In the genomic region with DNA sequence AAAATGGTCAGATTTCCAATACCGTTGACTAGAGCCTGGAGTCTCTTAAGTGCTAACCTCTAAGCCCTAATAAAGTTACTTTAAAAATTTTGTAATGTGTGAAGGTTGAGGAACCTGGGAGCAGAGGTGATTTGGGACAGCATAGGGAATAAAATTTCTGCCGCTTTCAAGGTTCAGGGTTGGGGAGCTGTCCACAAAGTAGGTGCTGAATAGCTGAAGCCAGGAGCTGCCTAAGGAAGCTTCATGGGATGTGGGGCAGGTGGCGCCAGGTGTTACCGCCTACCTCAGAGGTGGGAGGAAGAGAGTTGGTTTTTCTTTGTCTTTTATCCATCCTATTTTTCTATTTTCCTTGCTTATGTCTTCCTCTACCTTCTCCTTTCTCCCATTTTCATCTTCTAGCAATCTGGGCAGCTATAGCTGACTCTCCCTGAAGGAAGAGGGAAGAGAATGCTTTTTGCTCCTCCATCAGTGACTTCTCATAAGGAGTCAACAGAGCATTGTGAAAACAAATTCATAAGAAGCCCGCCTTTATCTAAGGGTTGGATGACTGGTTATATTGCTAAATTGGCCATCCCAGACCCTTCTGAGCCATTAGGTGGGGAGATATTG, we compare ENCODE assay signal across 10 cellular contexts.
DNase-seq lines count a peak whose midpoint lies in the region; ATAC-seq and TF ChIP-seq lines count a peak whose summit lies in the region.
"Had no signal": no experiment of that assay in that cellular context is flagged by ENCODE, and none has a peak within 500 bp of the region (broad histone marks: within the 10 kb centered on the region; RNA-seq: fewer than 3 reads in every experiment).

No MANE protein-coding gene starts in this region.

- H4K91ac ChIP-seq in IMR-90 (ENCODE audit: insufficient read depth, low read depth, low read length) = no peak overlapping the region

- no peak overlapping the region for H2BK20ac ChIP-seq in IMR-90 (ENCODE audit: low read depth, low read length)

- H3K56ac ChIP-seq in IMR-90 (ENCODE audit: extremely low read depth, insufficient read depth, low read length) = no peak overlapping the region

- no peak overlapping the region for H2BK120ac ChIP-seq in IMR-90 (ENCODE audit: low read depth, low read length)

- no peak overlapping the region for H4K5ac ChIP-seq in IMR-90 (ENCODE audit: low read depth, low read length)

- no peaks in the 10 kb centered on the region for H3K79me1 ChIP-seq in IMR-90 (ENCODE audit: low read depth in 1 of 2, low read length in 2 of 2)

- no peak overlapping the region for H3K4me3 ChIP-seq in DND-41 (ENCODE audit: low read depth in 1 of 2, low read length in 2 of 2)
- H3K4me3 ChIP-seq in IMR-90 (ENCODE audit: insufficient read depth, low read depth, low read length) = no peak overlapping the region
- H3K4me3 ChIP-seq in adrenal gland = no peak overlapping the region
- H3K4me3 ChIP-seq: spleen had no signal

- no peak overlapping the region for H3K23ac ChIP-seq in IMR-90 (ENCODE audit: low read depth, low read length)

- no peaks in the 10 kb centered on the region for H3K9me1 ChIP-seq in IMR-90 (ENCODE audit: insufficient read depth, low read length)

- ATAC-seq in DND-41 (ENCODE audit: insufficient read depth, low read depth) (peak; percentile 62; the same call in 1 of the 3 replicates), IMR-90 (ENCODE audit: low read depth) (peak; percentile 79), HG02981 (IDR thresholded peaks at IDR 0.05; ENCODE audit: unreplicated experiment) (no peak), HG02798 (IDR thresholded peaks at IDR 0.05; ENCODE audit: poor library complexity, unreplicated experiment) (no peak), HG03354 (IDR thresholded peaks at IDR 0.05; ENCODE audit: poor library complexity, severe bottlenecking, unreplicated experiment) (no peak)

- H3K4me1 ChIP-seq in DND-41 (ENCODE audit: insufficient read depth, low read length) = no peaks in the 10 kb centered on the region
- H3K4me1 ChIP-seq in IMR-90 (ENCODE audit: control insufficient read depth, insufficient read depth, low read length) = no peaks in the 10 kb centered on the region
- H3K4me1 ChIP-seq in adrenal gland (replicated peaks in 1 of 2) = no peaks in the 10 kb centered on the region
- H3K4me1 ChIP-seq: spleen had no signal

- TF ChIP-seq POLR2A in IMR-90 (IDR thresholded peaks at IDR 0.05; ENCODE audit: low read depth, low read length) = no peak
- TF ChIP-seq POLR2A in adrenal gland (IDR thresholded peaks at IDR 0.05) = no peak

- no peak overlapping the region for H2AK9ac ChIP-seq in IMR-90 (replicated peaks; ENCODE audit: low read depth, low read length, poor library complexity)

- H3K9me3 ChIP-seq in DND-41 (ENCODE audit: insufficient read depth, low read length, severe bottlenecking) (no peaks in the 10 kb centered on the region), IMR-90 (ENCODE audit: control insufficient read depth, insufficient read depth, low read length) (no peaks in the 10 kb centered on the region), adrenal gland (replicated peaks in 1 of 3) (no peaks in the 10 kb centered on the region)
- H3K9me3 ChIP-seq: spleen had no signal

- no peak overlapping the region for H2BK5ac ChIP-seq in IMR-90 (ENCODE audit: low read depth, low read length, poor library complexity, severe bottlenecking)

- intact Hi-C loops in IMR-90 (cut with micrococcal nuclease) = loop anchor here (10.0 kb wide), 1 partner anchor 631 kb away; a partner anchor contains a TSS
- intact Hi-C loops in adrenal gland (cut with DNase I) = no loop called here

- in situ Hi-C loops in IMR-90 (cut with MboI; ENCODE audit: low sequenced_read_pairs) = no loop called here

- no peaks in the 10 kb centered on the region for H3K79me2 ChIP-seq in DND-41 (ENCODE audit: insufficient read depth, low read length)

- WGBS in IMR-90 (ENCODE audit: extremely low coverage in 2 of 2, insufficient read length in 1 of 2), 2 experiments = no CpG with 5 or more reads among the region's 5 CpGs
- WGBS in adrenal gland, 4 donors = 14 to 17% (median 16%) methylated on average over 5 of the region's 5 CpGs

- no peaks in the 10 kb centered on the region for H4K20me1 ChIP-seq in DND-41 (ENCODE audit: insufficient read depth, low read length)
- no peaks in the 10 kb centered on the region for H4K20me1 ChIP-seq in IMR-90 (ENCODE audit: insufficient read depth, low read length)

- H2AFZ ChIP-seq in DND-41 (ENCODE audit: low read depth, low read length) = no peak overlapping the region
- no peak overlapping the region for H2AFZ ChIP-seq in IMR-90 (replicated peaks; ENCODE audit: low read length, poor library complexity)

- H2AK5ac ChIP-seq in IMR-90 (ENCODE audit: low read depth, low read length) = no peak overlapping the region

- no peak overlapping the region for H3K4ac ChIP-seq in IMR-90 (ENCODE audit: low read depth, low read length)

- H3K9ac ChIP-seq in DND-41 (ENCODE audit: low read depth, low read length) (no peak overlapping the region), IMR-90 (ENCODE audit: low read depth, low read length) (no peak overlapping the region)
- H3K9ac ChIP-seq: KMS-11 had no signal

- H3K36me3 ChIP-seq in DND-41 (ENCODE audit: insufficient read depth, low read length) = no peaks in the 10 kb centered on the region
- H3K36me3 ChIP-seq in IMR-90 (ENCODE audit: control insufficient read depth, insufficient read depth, low read length) = no peaks in the 10 kb centered on the region
- no peaks in the 10 kb centered on the region for H3K36me3 ChIP-seq in adrenal gland (replicated peaks in 1 of 2)
- H3K36me3 ChIP-seq: spleen had no signal

- peak; percentile 3 for TF ChIP-seq CTCF in DND-41 (IDR thresholded peaks at IDR 0.05; ENCODE audit: borderline replicate concordance, extremely low read depth, low read length, poor library complexity, severe bottlenecking)
- TF ChIP-seq CTCF in IMR-90 (conservative IDR thresholded peaks at IDR 0.05; ENCODE audit: low read depth, low read length) = no peak
- TF ChIP-seq CTCF in adrenal gland (IDR thresholded peaks at IDR 0.05) = no peak

- H4K8ac ChIP-seq in IMR-90 (ENCODE audit: low read depth in 2 of 2, low read length in 2 of 2) = no peak overlapping the region

- H3K27ac ChIP-seq in DND-41 (ENCODE audit: low read length) (no peak overlapping the region), IMR-90 (ENCODE audit: insufficient read depth, low read length) (no peak overlapping the region), adrenal gland (no peak overlapping the region)
- H3K27ac ChIP-seq: KMS-11, spleen had no signal

- no peak for TF ChIP-seq RAD21 in IMR-90 (IDR thresholded peaks at IDR 0.05; ENCODE audit: low read length)

- CTCF ChIA-PET in IMR-90 (lab: Yijun Ruan, JAX) = no interaction called here

- no peak overlapping the region for H3K18ac ChIP-seq in IMR-90 (ENCODE audit: low read depth, low read length)

- H3K27me3 ChIP-seq in DND-41 (ENCODE audit: insufficient read depth, low read length, poor library complexity) = no peaks in the 10 kb centered on the region
- H3K27me3 ChIP-seq in IMR-90 (ENCODE audit: control insufficient read depth, insufficient read depth, low read length) = peaks cover 5% of the 10 kb centered on the region; the same call in 1 of the 2 replicates
- H3K27me3 ChIP-seq in adrenal gland = no peaks in the 10 kb centered on the region

- DNase-seq in DND-41 (peak; percentile 48), IMR-90 (peak; percentile 28), adrenal gland (peak in 6 of 7 donors; percentile 19 to 51 (median 38)), kidney tubule cell (ENCODE audit: low spot score) (peak; percentile 29), NCI-H1436 treated with DMSO at 0.1 percent for 48 hours (lab: John Stamatoyannopoulos, UW) (no peak)
- DNase-seq: spleen had no signal

- no peak overlapping the region for H3K14ac ChIP-seq in IMR-90 (replicated peaks; ENCODE audit: low read depth, low read length)

- no peak overlapping the region for H2BK15ac ChIP-seq in IMR-90 (ENCODE audit: low read depth, low read length)

- dilution Hi-C loops in IMR-90 (cut with HindIII; ENCODE audit: low sequenced_read_pairs, unreplicated experiment) = no loop called here

- POLR2A ChIA-PET in IMR-90 (lab: Charles Lee; ENCODE audit: unreplicated experiment) = no interaction called here

- BruUV-seq in IMR-90 (replicated peaks; lab: Mats Ljungman, UMichigan) = no TSS peak

- H3K4me2 ChIP-seq in DND-41 (ENCODE audit: insufficient read depth, low read length) (no peak overlapping the region), IMR-90 (ENCODE audit: low read depth, low read length) (no peak overlapping the region)
- H3K4me2 ChIP-seq: KMS-11 had no signal

TF ChIP-seq in IMR-90, 13 proteins besides CTCF, POLR2A, EP300 and RAD21:
- TF ChIP-seq RCOR1 (IDR thresholded peaks at IDR 0.05; ENCODE audit: insufficient replicate concordance, low read length) = no peak
- no peak for TF ChIP-seq MXI1 (IDR thresholded peaks at IDR 0.05; ENCODE audit: borderline replicate concordance, low read depth, low read length)
- TF ChIP-seq, protein P1, sequence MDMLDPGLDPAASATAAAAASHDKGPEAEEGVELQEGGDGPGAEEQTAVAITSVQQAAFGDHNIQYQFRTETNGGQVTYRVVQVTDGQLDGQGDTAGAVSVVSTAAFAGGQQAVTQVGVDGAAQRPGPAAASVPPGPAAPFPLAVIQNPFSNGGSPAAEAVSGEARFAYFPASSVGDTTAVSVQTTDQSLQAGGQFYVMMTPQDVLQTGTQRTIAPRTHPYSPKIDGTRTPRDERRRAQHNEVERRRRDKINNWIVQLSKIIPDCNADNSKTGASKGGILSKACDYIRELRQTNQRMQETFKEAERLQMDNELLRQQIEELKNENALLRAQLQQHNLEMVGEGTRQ (IDR thresholded peaks at IDR 0.05; ENCODE audit: low read depth, low read length) = no peak
- no peak for TF ChIP-seq NFE2L2 (IDR thresholded peaks at IDR 0.05; ENCODE audit: low read depth, low read length)
- TF ChIP-seq FOS (IDR thresholded peaks at IDR 0.05; ENCODE audit: low read depth, low read length) = no peak
- no peak for TF ChIP-seq CEBPB (IDR thresholded peaks at IDR 0.05; ENCODE audit: low read depth, low read length)

Comparison
In these comparisons a context has a peak if more than half of its experiments do, and no peak if none do; other contexts are left out.
1. ATAC-seq: peak in DND-41 (single experiment) and IMR-90 (single experiment); none in HG02981 (single experiment), HG02798 (single experiment) and HG03354 (single experiment).